ENCODE assay signal across 8 cellular contexts in the genomic region with DNA sequence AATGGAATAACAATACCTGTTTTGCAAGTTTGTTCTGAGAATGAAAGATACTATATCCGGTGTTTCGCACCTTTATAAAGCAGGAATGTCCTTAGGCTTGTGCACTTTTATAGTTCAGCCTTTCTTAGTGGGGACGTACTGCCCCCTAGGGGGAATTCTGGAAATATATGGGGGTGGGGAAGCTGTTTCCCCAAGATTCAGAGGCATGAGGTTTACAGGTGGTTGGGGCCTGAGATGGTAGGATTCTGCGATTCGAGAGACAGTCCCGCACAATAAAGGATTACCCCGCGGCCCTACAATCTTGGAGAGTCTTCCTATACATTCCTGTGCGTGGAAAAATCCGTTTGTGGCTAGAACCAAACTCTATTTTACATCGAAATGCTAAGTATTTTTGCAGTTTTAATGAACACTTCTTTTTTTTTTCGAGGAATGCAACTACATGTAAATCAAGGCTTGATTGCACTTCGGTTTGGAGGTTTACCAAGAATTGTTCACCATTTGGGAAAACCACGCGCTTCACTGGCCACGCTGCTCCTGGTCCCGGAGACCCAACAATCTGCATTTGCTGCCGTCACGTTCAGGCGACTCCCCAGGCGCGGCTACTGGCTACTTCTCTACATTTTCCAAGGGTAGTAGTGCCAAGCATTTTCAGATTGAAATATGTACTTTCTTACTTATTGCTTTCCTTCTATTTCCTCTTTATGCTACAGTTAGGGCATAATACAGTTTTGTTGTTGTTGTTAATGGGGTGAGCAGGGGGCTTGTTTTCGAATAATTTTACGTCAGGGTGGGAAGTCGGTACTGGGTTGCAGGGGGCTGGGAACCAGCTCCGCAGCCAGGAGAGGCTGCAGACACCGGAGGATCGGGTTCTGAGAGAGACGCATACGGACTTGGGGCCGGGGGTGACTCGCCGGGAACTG. TPM values are rescaled to one million over a fixed set of nuclear protein-coding genes. Genes with fewer than 3 reads are reported as not detected.
DNase-seq lines count a peak whose midpoint lies in the region; ATAC-seq and TF ChIP-seq lines count a peak whose summit lies in the region.

No MANE protein-coding gene starts in this region.

- peak; percentile 61 for TF ChIP-seq CTCF in LNCAP (IDR thresholded peaks at IDR 0.05)
- TF ChIP-seq CTCF in upper lobe of right lung (IDR thresholded peaks at IDR 0.05) = peak; percentile 83

- in situ Hi-C loops in Caki2 (cut with HindIII; ENCODE audit: low pct_unique_long_range_greater_than_20kb, low sequenced_read_pairs) = no loop called here

- peak overlapping the region; percentile 79 for H3K4me3 ChIP-seq in upper lobe of right lung

- DNase-seq in Caki2 (ENCODE audit: low read depth) = peak; percentile 62
- peak; percentile 27 to 60 for DNase-seq in SHP77 (lab: John Stamatoyannopoulos, UW)
- DNase-seq in activated naive CD4-positive, alpha-beta T cell treated with anti-CD3 and anti-CD28 coated beads, Interleukin-2, amount 50 U/mL, for 16 hours = peak; percentile 48
- DNase-seq in globus pallidus (ENCODE audit: low spot score) = peak; percentile 73
- DNase-seq in occipital lobe (lab: John Stamatoyannopoulos, UW) = peak; percentile 10
- DNase-seq in upper lobe of right lung = no peak

- intact Hi-C loops in upper lobe of right lung (cut with DNase I) = loop anchor here (10.0 kb wide), 1 partner anchor 133 kb away; no protein-coding TSS in a partner anchor

- no peaks in the 10 kb centered on the region for H3K27me3 ChIP-seq in upper lobe of right lung

- H3K9me3 ChIP-seq in upper lobe of right lung = no peaks in the 10 kb centered on the region

- H3K4me1 ChIP-seq in upper lobe of right lung = peaks cover 10% of the 10 kb centered on the region

- H3K27ac ChIP-seq in upper lobe of right lung = no peak overlapping the region

- peaks cover 14% of the 10 kb centered on the region for H3K36me3 ChIP-seq in upper lobe of right lung

- ATAC-seq in GM21447 (IDR thresholded peaks at IDR 0.05; ENCODE audit: unreplicated experiment) (peak; percentile 64), upper lobe of right lung (peak; percentile 86)

RNA-seq across cellular contexts. Expression of gene NEK5, which starts 0.8 kb away (rescaled TPM):
- 0.07 TPM in 1 of 2 replicates, not detected in the other for total RNA-seq in Caki2 (2014; rRNA removed; shearing (Covaris generic); ENCODE audit: low replicate concordance)
- 0.94 TPM for total RNA-seq in occipital lobe
- 0.52 TPM for total RNA-seq in upper lobe of right lung

RNA-seq across cellular contexts. Expression of gene NEK3, which starts 31.4 kb away (rescaled TPM):
- total RNA-seq in Caki2 (2014; rRNA removed; shearing (Covaris generic); ENCODE audit: low replicate concordance) = 2.1 and 2.3 TPM in 2 replicates
- total RNA-seq in occipital lobe (11.4 TPM), upper lobe of right lung (11.7 TPM)
